9 cellular contexts compared by ENCODE assay signal in genomic region chr4:102431608-102431961, GRCh38.
DNase-seq lines count a peak whose midpoint lies in the region; ATAC-seq and TF ChIP-seq lines count a peak whose summit lies in the region.
"Had no signal": no experiment of that assay in that cellular context is flagged by ENCODE, and none has a peak within 500 bp of the region (broad histone marks: within the 10 kb centered on the region; RNA-seq: fewer than 3 reads in every experiment).

No MANE protein-coding gene starts in this region.

- H3K27me3 Mint-ChIP-seq in CD4-positive, CD25-positive, alpha-beta regulatory T cell, result peaks cover 23% of the 10 kb centered on the region
- peaks cover 4% of the 10 kb centered on the region for H3K27me3 Mint-ChIP-seq in neural progenitor cell (ENCODE audit: insufficient read depth, low read depth)
- H3K27me3 Mint-ChIP-seq: activated naive CD4-positive, alpha-beta T cell treated with anti-CD3 and anti-CD28 coated beads, Interleukin-2, amount 50 U/mL, for 24 hours had no signal

- H2AFZ ChIP-seq in MM.1S (ENCODE audit: low read length), result no peak overlapping the region
- no peak overlapping the region for H2AFZ ChIP-seq in neural progenitor cell (replicated peaks)

- peak overlapping the region; percentile 69; the same call in 1 of the 2 replicates for H3K9ac ChIP-seq in MM.1S (ENCODE audit: low read length)
- H3K9ac ChIP-seq in endocrine pancreas (ENCODE audit: control insufficient read depth, insufficient read depth, low read length), result no peak overlapping the region
- no peak overlapping the region for H3K9ac ChIP-seq in neural progenitor cell

- no peaks in the 10 kb centered on the region for H3K9me3 ChIP-seq in CD4-positive, CD25-positive, alpha-beta regulatory T cell (ENCODE audit: control insufficient read depth in 2 of 2, low read length in 2 of 2)
- H3K9me3 ChIP-seq in MM.1S (replicated peaks; ENCODE audit: insufficient read depth, low read length) (no peaks in the 10 kb centered on the region), endocrine pancreas (ENCODE audit: control insufficient read depth, low read length) (no peaks in the 10 kb centered on the region), neural progenitor cell (ENCODE audit: low read depth) (no peaks in the 10 kb centered on the region)

- TF ChIP-seq CTCF in MM.1S (IDR thresholded peaks at IDR 0.05; ENCODE audit: low read length) (no peak), neural progenitor cell (IDR thresholded peaks at IDR 0.05) (no peak)

- H3K4me2 ChIP-seq in MM.1S (ENCODE audit: low read depth, low read length) (no peak overlapping the region), neural progenitor cell (no peak overlapping the region)

- no peaks in the 10 kb centered on the region for H3K36me3 ChIP-seq in CD4-positive, CD25-positive, alpha-beta regulatory T cell (ENCODE audit: control insufficient read depth, insufficient read depth, low read length)
- no peaks in the 10 kb centered on the region for H3K36me3 ChIP-seq in MM.1S (replicated peaks; ENCODE audit: insufficient read depth, low read length)
- no peaks in the 10 kb centered on the region for H3K36me3 ChIP-seq in endocrine pancreas (ENCODE audit: control insufficient read depth, insufficient read depth, low read length)
- no peaks in the 10 kb centered on the region for H3K36me3 ChIP-seq in neural progenitor cell

- H3K4me1 Mint-ChIP-seq in CD4-positive, CD25-positive, alpha-beta regulatory T cell, result peaks cover 3 to 11% (median 9%) of the 10 kb centered on the region in 4 donors
- peaks cover 7% of the 10 kb centered on the region for H3K4me1 Mint-ChIP-seq in neural progenitor cell

- H3K79me2 ChIP-seq in MM.1S (ENCODE audit: low read length) (no peaks in the 10 kb centered on the region), neural progenitor cell (ENCODE audit: low read depth) (no peaks in the 10 kb centered on the region)

- no peaks in the 10 kb centered on the region for H3K36me3 Mint-ChIP-seq in CD4-positive, CD25-positive, alpha-beta regulatory T cell
- peaks cover 2% of the 10 kb centered on the region for H3K36me3 Mint-ChIP-seq in neural progenitor cell
- H3K36me3 Mint-ChIP-seq: activated naive CD4-positive, alpha-beta T cell treated with anti-CD3 and anti-CD28 coated beads, Interleukin-2, amount 50 U/mL, for 24 hours had no signal

- no peak for DNase-seq in CD4-positive, CD25-positive, alpha-beta regulatory T cell
- DNase-seq in MM.1S (no peak), neural progenitor cell (ENCODE audit: low spot score) (no peak), MV-4-11 (lab: John Stamatoyannopoulos, UW) (no peak)

- H3F3A ChIP-seq in MM.1S (ENCODE audit: insufficient read depth, low read length), result peaks cover 3% of the 10 kb centered on the region; the same call in 1 of the 2 replicates
- H3F3A ChIP-seq in neural progenitor cell (ENCODE audit: low read depth), result no peaks in the 10 kb centered on the region

- no peaks in the 10 kb centered on the region for H3K9me2 ChIP-seq in MM.1S (replicated peaks; ENCODE audit: insufficient read depth, low read length)

- H3K4me1 ChIP-seq in CD4-positive, CD25-positive, alpha-beta regulatory T cell (ENCODE audit: control insufficient read depth, insufficient read depth, low read length, poor library complexity, severe bottlenecking), result peaks cover 5% of the 10 kb centered on the region
- H3K4me1 ChIP-seq in MM.1S (ENCODE audit: low read length) (no peaks in the 10 kb centered on the region), endocrine pancreas (ENCODE audit: control insufficient read depth, insufficient read depth, low read length) (peaks cover 6% of the 10 kb centered on the region), neural progenitor cell (peaks cover 5% of the 10 kb centered on the region)

- no peaks in the 10 kb centered on the region for H3K27me3 ChIP-seq in CD4-positive, CD25-positive, alpha-beta regulatory T cell (ENCODE audit: control insufficient read depth, insufficient read depth, low read length)
- H3K27me3 ChIP-seq in MM.1S (replicated peaks; ENCODE audit: insufficient read depth, low read length) (no peaks in the 10 kb centered on the region), endocrine pancreas (ENCODE audit: control insufficient read depth, insufficient read depth, low read length) (no peaks in the 10 kb centered on the region), neural progenitor cell (no peaks in the 10 kb centered on the region)

- H3K27ac Mint-ChIP-seq in CD4-positive, CD25-positive, alpha-beta regulatory T cell, result peak overlapping the region in 1 of 3 donors; percentile 82
- H3K27ac Mint-ChIP-seq in neural progenitor cell, result no peak overlapping the region

- peak overlapping the region; percentile 86 to 98 (median 92) for H3K4me3 Mint-ChIP-seq in CD4-positive, CD25-positive, alpha-beta regulatory T cell
- peak overlapping the region; percentile 88 for H3K4me3 Mint-ChIP-seq in neural progenitor cell

- H3K9me3 Mint-ChIP-seq in CD4-positive, CD25-positive, alpha-beta regulatory T cell, result no peaks in the 10 kb centered on the region
- H3K9me3 Mint-ChIP-seq in neural progenitor cell, result peaks cover 10% of the 10 kb centered on the region
- H3K9me3 Mint-ChIP-seq: activated naive CD4-positive, alpha-beta T cell treated with anti-CD3 and anti-CD28 coated beads, Interleukin-2, amount 50 U/mL, for 24 hours had no signal

- H3K27ac ChIP-seq in CD4-positive, CD25-positive, alpha-beta regulatory T cell (ENCODE audit: insufficient read depth, low read length, poor library complexity, severe bottlenecking), result peak overlapping the region; percentile 61
- no peak overlapping the region for H3K27ac ChIP-seq in MM.1S (ENCODE audit: low read length)
- no peak overlapping the region for H3K27ac ChIP-seq in neural progenitor cell

- ATAC-seq in CD4-positive, CD25-positive, alpha-beta regulatory T cell (ENCODE audit: low read depth in 2 of 2), result no peak
- ATAC-seq in GM21360 (IDR thresholded peaks at IDR 0.05; ENCODE audit: unreplicated experiment), result no peak
- ATAC-seq in HG03457 (IDR thresholded peaks at IDR 0.05; ENCODE audit: unreplicated experiment), result no peak
- ATAC-seq in HG02973 (IDR thresholded peaks at IDR 0.05; ENCODE audit: unreplicated experiment), result no peak

- no peaks in the 10 kb centered on the region for H4K20me1 ChIP-seq in MM.1S (ENCODE audit: insufficient read depth, low read length)
- H4K20me1 ChIP-seq in neural progenitor cell (ENCODE audit: low read depth), result no peaks in the 10 kb centered on the region

- H3K4me3 ChIP-seq in CD4-positive, CD25-positive, alpha-beta regulatory T cell (ENCODE audit: low read depth, low read length), result peak overlapping the region; percentile 96
- peak overlapping the region; percentile 68 for H3K4me3 ChIP-seq in MM.1S (ENCODE audit: low read length)
- H3K4me3 ChIP-seq in endocrine pancreas (ENCODE audit: control insufficient read depth, insufficient read depth, low read length), result peak overlapping the region; percentile 96
- peak overlapping the region; percentile 58 for H3K4me3 ChIP-seq in neural progenitor cell
